ENCODE assay signal across 21 cellular contexts in genomic region chr15:72112111-72112510, GRCh38.
"Had no signal": no experiment of that assay in that cellular context is flagged by ENCODE, and none has a peak within 500 bp of the region (broad histone marks: within the 10 kb centered on the region; RNA-seq: fewer than 3 reads in every experiment).

No MANE protein-coding gene starts in this region.

- H3K4me3 ChIP-seq: adrenal gland, esophagus squamous epithelium, heart left ventricle, spleen, upper lobe of left lung had no signal

- H3K27me3 ChIP-seq: adrenal gland, esophagus squamous epithelium, heart left ventricle, spleen, upper lobe of left lung had no signal

- H3K9me3 ChIP-seq: adrenal gland, esophagus squamous epithelium, heart left ventricle, SK-N-SH, spleen, upper lobe of left lung had no signal

- DNase-seq: activated CD4-positive, alpha-beta T cell treated with anti-CD3 and anti-CD28 coated beads, Interleukin-2, amount 50 U/mL, for 48 hours; activated CD4-positive, CD25-positive, alpha-beta regulatory T cell treated with anti-CD3 and anti-CD28 coated beads, Interleukin-2, amount 50 U/mL, for 72 hours; activated CD8-positive, alpha-beta memory T cell treated with anti-CD3 and anti-CD28 coated beads, Interleukin-2, amount 10 ng/mL, durations not matched to agents 7 days and 5 days; activated effector memory CD4-positive, alpha-beta T cell treated with anti-CD3 and anti-CD28 coated beads, Interleukin-2, amount 50 U/mL, for 16 hours; activated T-cell treated with anti-CD3 and anti-CD28 coated beads, Interleukin-2, amount 50 U/mL, for 1 hour; adrenal gland; effector CD8-positive, alpha-beta T cell; esophagus squamous epithelium; heart left ventricle; islet precursor cell; mammary epithelial cell; occipital lobe; right cardiac atrium; SK-N-SH; spleen; stimulated activated naive CD8-positive, alpha-beta T cell treated with anti-CD3 and anti-CD28 coated beads, Interleukin-15, amount 100 ng/mL, for 72 hours; T-helper 1 cell; T1000; upper lobe of left lung had no signal

- H3K4me2 ChIP-seq: SK-N-SH had no signal

- ATAC-seq: activated CD8-positive, alpha-beta memory T cell treated with anti-CD3 and anti-CD28 coated beads, Interleukin-2, amount 10 ng/mL, durations not matched to agents 7 days and 5 days; left lobe of liver; natural killer cell treated with Interleukin-12 subunit alpha and Interleukin-12 subunit beta and Interleukin-15 and Interleukin-18, amount 100 ng/mL, for 72 hours; right cardiac atrium; stimulated activated naive CD8-positive, alpha-beta T cell treated with anti-CD3 and anti-CD28 coated beads, Interleukin-15, amount 100 ng/mL, for 72 hours had no signal

- H3K9me2 ChIP-seq: SK-N-SH had no signal

- H3K9ac ChIP-seq: SK-N-SH had no signal

- H3K36me3 ChIP-seq: adrenal gland, esophagus squamous epithelium, heart left ventricle, spleen, upper lobe of left lung had no signal

- H3K27ac ChIP-seq: adrenal gland, spleen, upper lobe of left lung had no signal
